Comparison of ENCODE assay signal across 1 cellular context in genomic region chr16:71808593-71809449, GRCh38.
TF ChIP-seq lines count a peak whose summit lies in the region.

AP1G1 (minus strand) TSS chr16:71808834; CDS start chr16:71789479, 19,355 bp downstream.

TF ChIP-seq in HepG2, 621 proteins besides CTCF, POLR2A, EP300 and RAD21 (continued from another document and continues in another):
- TF ChIP-seq SNAPC4 (CRISPR knock-in tag; IDR thresholded peaks at IDR 0.05) (peak; percentile 56; the same call in 1 of the 2 replicates), JUN (CRISPR knock-in tag; IDR thresholded peaks at IDR 0.05) (no peak), MTF1 (CRISPR knock-in tag; IDR thresholded peaks at IDR 0.05) (no peak; the same call in 1 of the 2 replicates), ZBTB3 (CRISPR knock-in tag; IDR thresholded peaks at IDR 0.05; ENCODE audit: borderline replicate concordance, low read depth) (peak; percentile 84; the same call in 1 of the 2 replicates), AFF4 (CRISPR knock-in tag; IDR thresholded peaks at IDR 0.05) (peak; percentile 67; the same call in 1 of the 2 replicates), TP53 (CRISPR knock-in tag; conservative IDR thresholded peaks at IDR 0.05) (0 out of 2 replicates have a peak, but pooled peaks have one; percentile 47), ZC3H13 (CRISPR knock-in tag; IDR thresholded peaks at IDR 0.05) (no peak), ZNF484 (CRISPR knock-in tag; IDR thresholded peaks at IDR 0.05; ENCODE audit: borderline replicate concordance, low read depth) (no peak), ZNF383 (CRISPR knock-in tag; IDR thresholded peaks at IDR 0.05; ENCODE audit: borderline replicate concordance) (no peak), ZNF678 (CRISPR knock-in tag; IDR thresholded peaks at IDR 0.05) (peak; percentile 33; the same call in 1 of the 2 replicates), ZBED4 (CRISPR knock-in tag; IDR thresholded peaks at IDR 0.05; ENCODE audit: borderline replicate concordance) (peak; percentile 15), ZNF709 (CRISPR knock-in tag; IDR thresholded peaks at IDR 0.05) (no peak), RELA (CRISPR knock-in tag; IDR thresholded peaks at IDR 0.05) (0 out of 2 replicates have a peak, but pooled peaks have one; percentile 56), ZNF10 (CRISPR knock-in tag; IDR thresholded peaks at IDR 0.05; ENCODE audit: borderline replicate concordance, low read depth) (no peak), ZNF724P (CRISPR knock-in tag; IDR thresholded peaks at IDR 0.05; ENCODE audit: borderline replicate concordance) (peak; percentile 68), ZNF615 (CRISPR knock-in tag; IDR thresholded peaks at IDR 0.05; ENCODE audit: borderline replicate concordance) (peak; percentile 61; the same call in 1 of the 2 replicates), NFAT5 (CRISPR knock-in tag; IDR thresholded peaks at IDR 0.05) (no peak), ZNF740 (CRISPR knock-in tag; IDR thresholded peaks at IDR 0.05) (peak; percentile 98), SPEN (CRISPR knock-in tag; IDR thresholded peaks at IDR 0.05; ENCODE audit: low read depth) (peak; percentile 93), SP1 (IDR thresholded peaks at IDR 0.05) (no peak), SP1 (CRISPR knock-in tag; IDR thresholded peaks at IDR 0.05) (peak; percentile 85), U2AF2 (IDR thresholded peaks at IDR 0.05; ENCODE audit: low read depth, low read length) (peak; percentile 75; the same call in 1 of the 2 replicates), PRPF4 (IDR thresholded peaks at IDR 0.05; ENCODE audit: low read depth, low read length, poor library complexity, severe bottlenecking) (peak; percentile 25), TBP (CRISPR knock-in tag; IDR thresholded peaks at IDR 0.05) (no peak), ZNF296 (CRISPR knock-in tag; conservative IDR thresholded peaks at IDR 0.05) (no peak), GLMP (CRISPR knock-in tag; IDR thresholded peaks at IDR 0.05; ENCODE audit: borderline replicate concordance) (no peak), DMAP1 (CRISPR knock-in tag; IDR thresholded peaks at IDR 0.05) (peak; percentile 99), MAFK (conservative IDR thresholded peaks at IDR 0.05 in 1 of 2, IDR thresholded peaks at IDR 0.05 in 1 of 2; ENCODE audit: low read length in 2 of 2) (0 out of 4 replicates have a peak, but pooled peaks of 1 of the 2 experiments have one; percentile 8), KLF9 (CRISPR knock-in tag; IDR thresholded peaks at IDR 0.05; ENCODE audit: low read depth) (no peak), ZFP1 (CRISPR knock-in tag; IDR thresholded peaks at IDR 0.05) (peak; percentile 82), DNMT3B (CRISPR knock-in tag; conservative IDR thresholded peaks at IDR 0.05) (peak; percentile 76; the same call in 1 of the 2 replicates), RXRA (CRISPR knock-in tag; IDR thresholded peaks at IDR 0.05) (peak; percentile 61), RORA (CRISPR knock-in tag; IDR thresholded peaks at IDR 0.05) (0 out of 2 replicates have a peak, but pooled peaks have one; percentile 81)
